In the genomic region with DNA sequence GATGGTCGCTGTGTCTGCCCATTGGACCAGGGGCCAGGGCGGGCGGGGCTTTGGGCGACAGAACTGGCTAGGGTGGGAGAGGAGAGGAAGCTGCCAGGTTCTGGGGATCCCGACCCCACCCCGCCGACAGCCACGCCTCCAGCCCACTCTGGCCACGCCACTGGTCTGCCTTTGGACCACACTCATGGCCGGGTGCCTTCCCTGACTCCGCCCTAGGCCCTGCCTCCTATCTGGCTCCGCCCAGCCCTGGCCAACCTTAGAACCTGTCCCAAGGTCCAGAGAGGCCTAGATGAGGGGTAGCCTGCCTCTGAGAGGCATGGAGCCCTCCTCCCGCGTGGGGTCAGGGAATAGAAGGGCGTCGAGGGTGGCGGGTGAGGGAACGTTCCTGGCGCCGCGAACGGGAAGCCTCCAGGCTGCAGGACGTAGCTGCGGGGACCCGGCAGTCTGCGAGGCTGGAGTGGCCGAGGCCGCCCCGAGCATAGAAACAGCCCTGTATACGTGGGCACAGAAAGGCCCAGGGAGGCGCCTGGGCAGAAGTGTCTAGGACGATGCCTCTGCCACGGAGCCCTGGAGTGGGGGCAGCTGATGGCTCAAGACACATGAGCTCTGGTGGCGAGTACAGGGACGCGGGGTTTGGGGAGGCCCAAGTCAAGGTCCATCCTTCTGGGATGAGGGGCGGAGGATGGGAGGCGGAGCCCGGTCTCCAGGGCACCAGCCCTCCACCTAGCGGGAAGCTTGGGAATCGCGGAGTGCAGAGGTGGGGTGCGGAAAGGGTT, we compare ENCODE assay signal across 8 cellular contexts. TPM values are rescaled to one million over a fixed set of nuclear protein-coding genes. Genes with fewer than 3 reads are reported as not detected.
DNase-seq lines count a peak whose midpoint lies in the region; ATAC-seq, FAIRE-seq and TF ChIP-seq lines count a peak whose summit lies in the region.

No MANE protein-coding gene starts in this region.

- H3K36me3 ChIP-seq in fibroblast of lung (ENCODE audit: control insufficient read depth, insufficient read depth, low read length), result no peaks in the 10 kb centered on the region
- H3K36me3 ChIP-seq in mucosa of rectum (ENCODE audit: control insufficient read depth in 2 of 2, insufficient read depth in 2 of 2, low read length in 2 of 2), result no peaks in the 10 kb centered on the region
- H3K36me3 ChIP-seq in suprapubic skin, result no peaks in the 10 kb centered on the region

- ATAC-seq in A549 (peak; percentile 87 to 96), GM18858 (IDR thresholded peaks at IDR 0.05; ENCODE audit: unreplicated experiment) (no peak)

- TF ChIP-seq CTCF in A549 (IDR thresholded peaks at IDR 0.05) (peak; percentile 57), GM13976 (IDR thresholded peaks at IDR 0.05; ENCODE audit: borderline replicate concordance, control extremely low read depth, extremely low read depth, insufficient read depth, missing control alignments) (peak; percentile 46), fibroblast of lung (conservative IDR thresholded peaks at IDR 0.05 in 1 of 2, IDR thresholded peaks at IDR 0.05 in 1 of 2; ENCODE audit: low read depth in 1 of 2, low read length in 2 of 2) (peak; percentile 86 to 96), suprapubic skin (IDR thresholded peaks at IDR 0.05) (peak; percentile 61 to 95)

- TF ChIP-seq POLR2A in A549 (IDR thresholded peaks at IDR 0.05; ENCODE audit: low read length) (peak; percentile 73), suprapubic skin (IDR thresholded peaks at IDR 0.05) (peak in 1 of 2 donors; percentile 44)

- FAIRE-seq in A549 (lab: Jason Lieb, UNC), result no peak

- peak; percentile 43 to 56 for TF ChIP-seq RAD21 in A549 (conservative IDR thresholded peaks at IDR 0.05 in 1 of 2, IDR thresholded peaks at IDR 0.05 in 1 of 2)

- TF ChIP-seq EP300 in A549 (IDR thresholded peaks at IDR 0.05), result no peak
- TF ChIP-seq EP300 in suprapubic skin (IDR thresholded peaks at IDR 0.05), result no peak

- H4K20me1 ChIP-seq in fibroblast of lung (ENCODE audit: control insufficient read depth, extremely low read depth, insufficient read depth, low read length), result no peaks in the 10 kb centered on the region

- H3K27me3 ChIP-seq in fibroblast of lung (ENCODE audit: control insufficient read depth, insufficient read depth, low read length) (peaks cover 14% of the 10 kb centered on the region), mucosa of rectum (ENCODE audit: control insufficient read depth in 2 of 2, insufficient read depth in 2 of 2, low read length in 2 of 2) (peaks cover 7 to 16% of the 10 kb centered on the region in 2 donors), suprapubic skin (no peaks in the 10 kb centered on the region)

- CTCF ChIA-PET in A549 (lab: Yijun Ruan, JAX), result interaction anchor here (0.6 to 12.0 kb wide), 39 partner anchors 10 to 414 kb away, joined by 3 to 183 read pairs (median 7); partner anchors contain the start of gene COL16A1

- H3K4me2 ChIP-seq in A549 (peak overlapping the region; percentile 94), fibroblast of lung (ENCODE audit: extremely low read depth, insufficient read depth, low read length) (peak overlapping the region; percentile 83)

- H3K27ac ChIP-seq in A549 (peak overlapping the region; percentile 91 to 94), fibroblast of lung (ENCODE audit: insufficient read depth, low read length) (peak overlapping the region; percentile 86), mucosa of rectum (ENCODE audit: low read depth in 2 of 2, low read length in 2 of 2) (peak overlapping the region; percentile 85 to 86), suprapubic skin (peak overlapping the region; percentile 89)

- H2AFZ ChIP-seq in fibroblast of lung (ENCODE audit: low read length), result peak overlapping the region; percentile 87

- H3K79me2 ChIP-seq in fibroblast of lung (ENCODE audit: control insufficient read depth, insufficient read depth, low read length), result no peaks in the 10 kb centered on the region

- H3K9ac ChIP-seq in fibroblast of lung (ENCODE audit: insufficient read depth, low read length) (peak overlapping the region; percentile 69), mucosa of rectum (ENCODE audit: low read depth in 1 of 2, low read length in 2 of 2) (peak overlapping the region; percentile 49 to 69)

- no peaks in the 10 kb centered on the region for H3K9me3 ChIP-seq in A549
- H3K9me3 ChIP-seq in fibroblast of lung (ENCODE audit: control insufficient read depth, insufficient read depth, low read depth, low read length), result no peaks in the 10 kb centered on the region
- H3K9me3 ChIP-seq in mucosa of rectum (ENCODE audit: control insufficient read depth in 2 of 2, low read length in 2 of 2), result no peaks in the 10 kb centered on the region
- no peaks in the 10 kb centered on the region for H3K9me3 ChIP-seq in suprapubic skin

- DNase-seq in A549 (ENCODE audit: low read depth in 1 of 2, low spot score in 1 of 2), result peak; percentile 87 to 93
- DNase-seq in GM13976 (ENCODE audit: low spot score), result peak; percentile 84
- DNase-seq in NCI-H1930 (lab: John Stamatoyannopoulos, UW), result peak; percentile 84
- DNase-seq in activated CD8-positive, alpha-beta memory T cell treated with anti-CD3 and anti-CD28 coated beads, Interleukin-2, amount 50 U/mL, for 4 hours, result peak; percentile 28
- DNase-seq in fibroblast of lung (ENCODE audit: low read depth in 2 of 2), result peak; percentile 89 to 91
- peak; percentile 96 to 97 for DNase-seq in suprapubic skin (ENCODE audit: low spot score in 2 of 2)

- in situ Hi-C loops in GM13976 (cut with MboI; ENCODE audit: low sequenced_read_pairs, unreplicated experiment), result no loop called here

- POLR2A ChIA-PET in A549 (lab: Yijun Ruan, JAX), result interaction anchor here (0.7 to 3.0 kb wide), 13 partner anchors 10 to 348 kb away, joined by 3 to 30 read pairs (median 5); partner anchors contain the start of gene PEF1

- 2% methylated on average over 8 of the region's 43 CpGs for WGBS in A549 (ENCODE audit: missing lambda C conversion rate)
- 8% methylated on average over 29 of the region's 43 CpGs for WGBS in suprapubic skin

- peaks cover 53% of the 10 kb centered on the region for H3K4me1 ChIP-seq in A549
- peaks cover 30% of the 10 kb centered on the region for H3K4me1 ChIP-seq in fibroblast of lung (ENCODE audit: control insufficient read depth, extremely low read depth, insufficient read depth, low read length)
- peaks cover 12 to 36% of the 10 kb centered on the region in 2 donors for H3K4me1 ChIP-seq in mucosa of rectum (ENCODE audit: control insufficient read depth in 2 of 2, insufficient read depth in 2 of 2, low read length in 2 of 2)
- H3K4me1 ChIP-seq in suprapubic skin, result peaks cover 57% of the 10 kb centered on the region

- peak overlapping the region; percentile 49 for H3K4me3 ChIP-seq in A549
- H3K4me3 ChIP-seq in fibroblast of lung (replicated peaks in 1 of 4; ENCODE audit: control extremely low read depth in 1 of 4, insufficient read depth in 1 of 4, low read depth in 3 of 4, low read length in 4 of 4), result peak overlapping the region; percentile 15 to 46 (median 20)
- peak overlapping the region; percentile 47 to 60 for H3K4me3 ChIP-seq in mucosa of rectum (ENCODE audit: low read length in 2 of 2)
- H3K4me3 ChIP-seq in suprapubic skin, result peak overlapping the region; percentile 49

TF ChIP-seq in A549, 52 proteins besides CTCF, POLR2A, EP300 and RAD21 (continues in another document):
- TF ChIP-seq FOXS1 (CRISPR knock-in tag; IDR thresholded peaks at IDR 0.05) (no peak), RNF2 (IDR thresholded peaks at IDR 0.05; ENCODE audit: borderline replicate concordance, low read depth) (no peak), CEBPB (IDR thresholded peaks at IDR 0.05) (no peak), PBX3 (IDR thresholded peaks at IDR 0.05) (no peak), E2F6 (IDR thresholded peaks at IDR 0.05; ENCODE audit: borderline replicate concordance, low read depth) (no peak), PHF8 (IDR thresholded peaks at IDR 0.05; ENCODE audit: borderline replicate concordance, low read depth) (peak; percentile 44; the same call in 1 of the 2 replicates), JUN (IDR thresholded peaks at IDR 0.05) (0 out of 5 replicates have a peak, but pooled peaks of 1 of the 2 experiments have one; percentile 39)

RNA-seq across cellular contexts. Expression of gene COL16A1, which starts 11.5 kb away (rescaled TPM):
- polyA plus RNA-seq in A549 (2011; rRNA removed) (1.4 and 1.5 TPM in 2 replicates), A549 (2017; fragmentation: RNase III; extraction: RNeasy Plus Mini Kit Qiagen cat#74134 plus additional on column Dnase treatment) (8.1 to 11.1 TPM (median 10.4 TPM) in 3 replicates), fibroblast of lung (20.9 and 21.0 TPM in 2 replicates)
- polyA plus RNA-seq in A549 (2012; cell fraction: cytosol; rRNA removed), result 2.4 and 3.5 TPM in 2 replicates
- polyA plus RNA-seq in A549 (2012; cell fraction: nucleus; rRNA removed), result 15.3 and 19.1 TPM in 2 replicates
- polyA minus RNA-seq in A549 (2011; rRNA and poly(A)+ RNA removed), result 0.95 and 1.4 TPM in 2 replicates
- total RNA-seq in fibroblast of lung (80.3 and 150 TPM in 2 replicates), suprapubic skin (100 to 1,000 TPM in 2 of 4 donors, 10 to 100 TPM in 2; 41.6 to 188 (median 93.1) TPM)
- polyA plus RNA-seq in fibroblast of lung (2012), result 57.9 and 61.9 TPM in 2 replicates
- polyA minus RNA-seq in fibroblast of lung (ENCODE audit: low replicate concordance), result 42.9 and 69.1 TPM in 2 replicates

RNA-seq across cellular contexts. Expression of gene ADGRB2, which starts 48.9 kb away (rescaled TPM):
- polyA plus RNA-seq in A549 (2011; rRNA removed), result 2.3 and 2.7 TPM in 2 replicates
- polyA plus RNA-seq in A549 (2012; cell fraction: cytosol; rRNA removed), result 6.5 and 9.5 TPM in 2 replicates
- 28.3 and 34.0 TPM in 2 replicates for polyA plus RNA-seq in A549 (2012; cell fraction: nucleus; rRNA removed)
- polyA plus RNA-seq in A549 (2017; fragmentation: RNase III; extraction: RNeasy Plus Mini Kit Qiagen cat#74134 plus additional on column Dnase treatment), result 6.3 to 7.0 TPM (median 6.6 TPM) in 3 replicates
- polyA minus RNA-seq in A549 (2011; rRNA and poly(A)+ RNA removed), result 2.5 and 3.3 TPM in 2 replicates
- 7.4 and 10.4 TPM in 2 replicates for total RNA-seq in fibroblast of lung
- 4.4 and 4.8 TPM in 2 replicates for polyA plus RNA-seq in fibroblast of lung
- polyA plus RNA-seq in fibroblast of lung (2012), result 9.7 and 10.0 TPM in 2 replicates
- polyA minus RNA-seq in fibroblast of lung (ENCODE audit: low replicate concordance), result 12.0 and 13.2 TPM in 2 replicates
- 1 to 10 TPM; 1.4 to 6.0 (median 2.5) TPM for total RNA-seq in suprapubic skin

Comparison
In these comparisons a context has a peak if more than half of its experiments do, and no peak if none do; other contexts are left out.
1. DNase-seq: peak in every context shown above with its lines; median percentile 96 in suprapubic skin; 90 in A549; 90 in fibroblast of lung; 84 in GM13976; 84 in NCI-H1930; 28 in activated CD8-positive, alpha-beta memory T cell treated with anti-CD3 and anti-CD28 coated beads, Interleukin-2, amount 50 U/mL, for 4 hours.